In genomic region chr21:35475768-35476167, GRCh38 we compare ENCODE assay signal across 10 cellular contexts.
A peak's percentile ranks its signal among the peaks of the same experiment; 100 is the strongest.
DNase-seq lines count a peak whose midpoint lies in the region; ATAC-seq and TF ChIP-seq lines count a peak whose summit lies in the region.
"Had no signal": no experiment of that assay in that cellular context is flagged by ENCODE, and none has a peak within 500 bp of the region (broad histone marks: within the 10 kb centered on the region; RNA-seq: fewer than 3 reads in every experiment).

No MANE protein-coding gene starts in this region.

- no peaks in the 10 kb centered on the region for H3K36me3 ChIP-seq in prostate gland

- H3K9me3 ChIP-seq in T-helper 17 cell (ENCODE audit: control insufficient read depth, low read length, poor library complexity, severe bottlenecking) = no peaks in the 10 kb centered on the region
- no peaks in the 10 kb centered on the region for H3K9me3 ChIP-seq in prostate gland

- peaks cover 48% of the 10 kb centered on the region for H3K4me1 Mint-ChIP-seq in CD14-positive monocyte
- peaks cover 37% of the 10 kb centered on the region for H3K4me1 Mint-ChIP-seq in activated naive CD8-positive, alpha-beta T cell treated with anti-CD3 and anti-CD28 coated beads, Interleukin-2, amount 50 U/mL, for 24 hours
- peaks cover 12% of the 10 kb centered on the region for H3K4me1 Mint-ChIP-seq in T-helper 17 cell
- H3K4me1 Mint-ChIP-seq in Calu3 (ENCODE audit: low read depth, unreplicated experiment) = no peaks in the 10 kb centered on the region
- H3K4me1 Mint-ChIP-seq: central memory CD8-positive, alpha-beta T cell had no signal

- no peak overlapping the region for H3K4me3 ChIP-seq in prostate gland
- H3K4me3 ChIP-seq: GM23338 had no signal

- H3K36me3 Mint-ChIP-seq in CD14-positive monocyte (no peaks in the 10 kb centered on the region), T-helper 17 cell (ENCODE audit: low read depth) (peaks cover 2% of the 10 kb centered on the region), Calu3 (ENCODE audit: insufficient read depth, unreplicated experiment) (no peaks in the 10 kb centered on the region)
- H3K36me3 Mint-ChIP-seq in activated naive CD8-positive, alpha-beta T cell treated with anti-CD3 and anti-CD28 coated beads, Interleukin-2, amount 50 U/mL, for 24 hours (ENCODE audit: low read depth) = peaks cover 1% of the 10 kb centered on the region

- TF ChIP-seq CTCF in CD14-positive monocyte (IDR thresholded peaks at IDR 0.05) (no peak), prostate gland (IDR thresholded peaks at IDR 0.05) (no peak), Calu3 (IDR thresholded peaks at IDR 0.05; ENCODE audit: unreplicated experiment) (no peak)

- TF ChIP-seq POLR2A in prostate gland (IDR thresholded peaks at IDR 0.05) = no peak

- 46% methylated on average over 4 of the region's 4 CpGs for WGBS in prostate gland

- no peak overlapping the region for H3K27ac ChIP-seq in prostate gland

- H3K27me3 ChIP-seq in prostate gland (replicated peaks; ENCODE audit: insufficient read depth) = no peaks in the 10 kb centered on the region

- no peaks in the 10 kb centered on the region for H3K4me1 ChIP-seq in prostate gland (replicated peaks)

- no peak for DNase-seq in CD14-positive monocyte (ENCODE audit: low spot score)
- DNase-seq in Kasumi-1 (lab: John Stamatoyannopoulos, UW) = peak; percentile 90 to 92
- DNase-seq in activated naive CD8-positive, alpha-beta T cell treated with anti-CD3 and anti-CD28 coated beads, Interleukin-2, amount 50 U/mL, for 24 hours = no peak
- peak; percentile 68 for DNase-seq in myocyte (ENCODE audit: low read depth)
- no peak for DNase-seq in T-helper 17 cell
- DNase-seq in NCI-H146 treated with DMSO at 0.1 percent for 48 hours (lab: John Stamatoyannopoulos, UW; ENCODE audit: unreplicated experiment) = no peak
- no peak for DNase-seq in prostate gland (ENCODE audit: low spot score)
- DNase-seq in Calu3 = no peak

- ATAC-seq in activated naive CD8-positive, alpha-beta T cell treated with anti-CD3 and anti-CD28 coated beads, Interleukin-2, amount 50 U/mL, for 24 hours = peak; percentile 46
- no peak for ATAC-seq in T-helper 17 cell
- ATAC-seq: GM23338 had no signal

- intact Hi-C loops in CD14-positive monocyte (cut with micrococcal nuclease) (no loop called here), prostate gland (cut with DNase I) (no loop called here), Calu3 (cut with micrococcal nuclease; ENCODE audit: unreplicated experiment) (no loop called here)

- H3K9me3 Mint-ChIP-seq in CD14-positive monocyte = peaks cover 0 to 7% (median 2%) of the 10 kb centered on the region in 7 donors
- H3K9me3 Mint-ChIP-seq in activated naive CD8-positive, alpha-beta T cell treated with anti-CD3 and anti-CD28 coated beads, Interleukin-2, amount 50 U/mL, for 24 hours = peaks cover 19% of the 10 kb centered on the region
- no peaks in the 10 kb centered on the region for H3K9me3 Mint-ChIP-seq in Calu3 (ENCODE audit: low read depth, unreplicated experiment)

- BruUV-seq in Calu3 (replicated peaks; lab: Mats Ljungman, UMichigan) = no TSS peak

- CTCF ChIA-PET in Calu3 (lab: Charles Lee) = interaction anchor here (0.7 kb wide), 1 partner anchor 523 kb away, joined by 3 read pairs; no protein-coding TSS in a partner anchor

- no peaks in the 10 kb centered on the region for H3K27me3 Mint-ChIP-seq in CD14-positive monocyte (ENCODE audit: low read depth in 3 of 3)
- H3K27me3 Mint-ChIP-seq in activated naive CD8-positive, alpha-beta T cell treated with anti-CD3 and anti-CD28 coated beads, Interleukin-2, amount 50 U/mL, for 24 hours = peaks cover 3% of the 10 kb centered on the region
- H3K27me3 Mint-ChIP-seq in T-helper 17 cell = peaks cover 46% of the 10 kb centered on the region
- H3K27me3 Mint-ChIP-seq in Calu3 (ENCODE audit: unreplicated experiment) = no peaks in the 10 kb centered on the region

- peak overlapping the region; percentile 70 to 93 (median 87) for H3K27ac Mint-ChIP-seq in CD14-positive monocyte
- H3K27ac Mint-ChIP-seq in activated naive CD8-positive, alpha-beta T cell treated with anti-CD3 and anti-CD28 coated beads, Interleukin-2, amount 50 U/mL, for 24 hours = peak overlapping the region; percentile 64
- no peak overlapping the region for H3K27ac Mint-ChIP-seq in T-helper 17 cell
- H3K27ac Mint-ChIP-seq in Calu3 (ENCODE audit: unreplicated experiment) = no peak overlapping the region
- H3K27ac Mint-ChIP-seq: GM23338 had no signal

- H3K4me3 Mint-ChIP-seq in CD14-positive monocyte = peak overlapping the region in 1 of 2 donors; percentile 8
- H3K4me3 Mint-ChIP-seq in activated naive CD8-positive, alpha-beta T cell treated with anti-CD3 and anti-CD28 coated beads, Interleukin-2, amount 50 U/mL, for 24 hours = no peak overlapping the region
- H3K4me3 Mint-ChIP-seq in T-helper 17 cell = no peak overlapping the region
- no peak overlapping the region for H3K4me3 Mint-ChIP-seq in Calu3 (ENCODE audit: low read depth, unreplicated experiment)
- H3K4me3 Mint-ChIP-seq: central memory CD8-positive, alpha-beta T cell; GM23338 had no signal

Comparison
In these comparisons a context has a peak if more than half of its experiments do, and no peak if none do; other contexts are left out.
1. DNase-seq: peak in Kasumi-1 (2 of 2) and myocyte (single experiment); none in CD14-positive monocyte (single experiment), activated naive CD8-positive, alpha-beta T cell treated with anti-CD3 and anti-CD28 coated beads, Interleukin-2, amount 50 U/mL, for 24 hours (single experiment), T-helper 17 cell (0 of 3), NCI-H146 treated with DMSO at 0.1 percent for 48 hours (single experiment), prostate gland (single experiment) and Calu3 (single experiment).
2. H3K27ac Mint-ChIP-seq: peak in CD14-positive monocyte (7 of 7) and activated naive CD8-positive, alpha-beta T cell treated with anti-CD3 and anti-CD28 coated beads, Interleukin-2, amount 50 U/mL, for 24 hours (single experiment); none in T-helper 17 cell (single experiment) and Calu3 (single experiment).